Comparison of ENCODE assay signal across 2 cellular contexts in the genomic region with DNA sequence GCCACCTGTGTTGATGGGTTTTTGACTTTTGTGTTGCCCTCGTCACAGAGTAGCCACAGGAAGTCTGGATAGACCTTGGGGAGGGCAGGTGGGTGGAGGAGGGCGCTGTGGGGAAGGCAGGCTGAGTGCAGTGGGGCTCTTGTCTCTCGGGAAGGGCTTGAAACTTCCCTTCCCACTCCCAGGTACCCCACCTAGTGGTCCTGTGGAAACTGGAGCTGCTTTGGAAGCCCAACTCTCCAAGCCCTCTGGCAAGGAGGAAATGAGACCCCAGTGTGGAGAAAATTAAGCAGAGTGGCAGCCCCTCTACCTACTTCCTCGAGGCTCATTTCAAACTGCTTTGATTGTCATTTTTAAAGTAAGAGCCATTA.
TF ChIP-seq lines count a peak whose summit lies in the region.

No MANE protein-coding gene starts in this region.

TF ChIP-seq in HepG2, 621 proteins besides CTCF, POLR2A, EP300 and RAD21:
- peak; percentile 17 for TF ChIP-seq RBM22 (optimal IDR thresholded peaks at IDR 0.05; ENCODE audit: low read length)
- TF ChIP-seq, protein P1, sequence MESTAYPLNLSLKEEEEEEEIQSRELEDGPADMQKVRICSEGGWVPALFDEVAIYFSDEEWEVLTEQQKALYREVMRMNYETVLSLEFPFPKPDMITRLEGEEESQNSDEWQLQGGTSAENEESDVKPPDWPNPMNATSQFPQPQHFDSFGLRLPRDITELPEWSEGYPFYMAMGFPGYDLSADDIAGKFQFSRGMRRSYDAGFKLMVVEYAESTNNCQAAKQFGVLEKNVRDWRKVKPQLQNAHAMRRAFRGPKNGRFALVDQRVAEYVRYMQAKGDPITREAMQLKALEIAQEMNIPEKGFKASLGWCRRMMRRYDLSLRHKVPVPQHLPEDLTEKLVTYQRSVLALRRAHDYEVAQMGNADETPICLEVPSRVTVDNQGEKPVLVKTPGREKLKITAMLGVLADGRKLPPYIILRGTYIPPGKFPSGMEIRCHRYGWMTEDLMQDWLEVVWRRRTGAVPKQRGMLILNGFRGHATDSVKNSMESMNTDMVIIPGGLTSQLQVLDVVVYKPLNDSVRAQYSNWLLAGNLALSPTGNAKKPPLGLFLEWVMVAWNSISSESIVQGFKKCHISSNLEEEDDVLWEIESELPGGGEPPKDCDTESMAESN (CRISPR knock-in tag; conservative IDR thresholded peaks at IDR 0.05) = no peak
- peak; percentile 30; the same call in 1 of the 2 replicates for TF ChIP-seq POLR2G (IDR thresholded peaks at IDR 0.05; ENCODE audit: low read depth, low read length)

TF ChIP-seq in WTC11, 78 proteins besides CTCF, POLR2A, EP300 and RAD21:
- no peak for TF ChIP-seq CREB1 (CRISPR knock-in tag; IDR thresholded peaks at IDR 0.05)
- TF ChIP-seq, protein P2, sequence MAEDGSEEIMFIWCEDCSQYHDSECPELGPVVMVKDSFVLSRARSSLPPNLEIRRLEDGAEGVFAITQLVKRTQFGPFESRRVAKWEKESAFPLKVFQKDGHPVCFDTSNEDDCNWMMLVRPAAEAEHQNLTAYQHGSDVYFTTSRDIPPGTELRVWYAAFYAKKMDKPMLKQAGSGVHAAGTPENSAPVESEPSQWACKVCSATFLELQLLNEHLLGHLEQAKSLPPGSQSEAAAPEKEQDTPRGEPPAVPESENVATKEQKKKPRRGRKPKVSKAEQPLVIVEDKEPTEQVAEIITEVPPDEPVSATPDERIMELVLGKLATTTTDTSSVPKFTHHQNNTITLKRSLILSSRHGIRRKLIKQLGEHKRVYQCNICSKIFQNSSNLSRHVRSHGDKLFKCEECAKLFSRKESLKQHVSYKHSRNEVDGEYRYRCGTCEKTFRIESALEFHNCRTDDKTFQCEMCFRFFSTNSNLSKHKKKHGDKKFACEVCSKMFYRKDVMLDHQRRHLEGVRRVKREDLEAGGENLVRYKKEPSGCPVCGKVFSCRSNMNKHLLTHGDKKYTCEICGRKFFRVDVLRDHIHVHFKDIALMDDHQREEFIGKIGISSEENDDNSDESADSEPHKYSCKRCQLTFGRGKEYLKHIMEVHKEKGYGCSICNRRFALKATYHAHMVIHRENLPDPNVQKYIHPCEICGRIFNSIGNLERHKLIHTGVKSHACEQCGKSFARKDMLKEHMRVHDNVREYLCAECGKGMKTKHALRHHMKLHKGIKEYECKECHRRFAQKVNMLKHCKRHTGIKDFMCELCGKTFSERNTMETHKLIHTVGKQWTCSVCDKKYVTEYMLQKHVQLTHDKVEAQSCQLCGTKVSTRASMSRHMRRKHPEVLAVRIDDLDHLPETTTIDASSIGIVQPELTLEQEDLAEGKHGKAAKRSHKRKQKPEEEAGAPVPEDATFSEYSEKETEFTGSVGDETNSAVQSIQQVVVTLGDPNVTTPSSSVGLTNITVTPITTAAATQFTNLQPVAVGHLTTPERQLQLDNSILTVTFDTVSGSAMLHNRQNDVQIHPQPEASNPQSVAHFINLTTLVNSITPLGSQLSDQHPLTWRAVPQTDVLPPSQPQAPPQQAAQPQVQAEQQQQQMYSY (CRISPR knock-in tag; IDR thresholded peaks at IDR 0.05) = no peak
- TF ChIP-seq GABPB1 (CRISPR knock-in tag; IDR thresholded peaks at IDR 0.05) = no peak
- TF ChIP-seq, protein P3, sequence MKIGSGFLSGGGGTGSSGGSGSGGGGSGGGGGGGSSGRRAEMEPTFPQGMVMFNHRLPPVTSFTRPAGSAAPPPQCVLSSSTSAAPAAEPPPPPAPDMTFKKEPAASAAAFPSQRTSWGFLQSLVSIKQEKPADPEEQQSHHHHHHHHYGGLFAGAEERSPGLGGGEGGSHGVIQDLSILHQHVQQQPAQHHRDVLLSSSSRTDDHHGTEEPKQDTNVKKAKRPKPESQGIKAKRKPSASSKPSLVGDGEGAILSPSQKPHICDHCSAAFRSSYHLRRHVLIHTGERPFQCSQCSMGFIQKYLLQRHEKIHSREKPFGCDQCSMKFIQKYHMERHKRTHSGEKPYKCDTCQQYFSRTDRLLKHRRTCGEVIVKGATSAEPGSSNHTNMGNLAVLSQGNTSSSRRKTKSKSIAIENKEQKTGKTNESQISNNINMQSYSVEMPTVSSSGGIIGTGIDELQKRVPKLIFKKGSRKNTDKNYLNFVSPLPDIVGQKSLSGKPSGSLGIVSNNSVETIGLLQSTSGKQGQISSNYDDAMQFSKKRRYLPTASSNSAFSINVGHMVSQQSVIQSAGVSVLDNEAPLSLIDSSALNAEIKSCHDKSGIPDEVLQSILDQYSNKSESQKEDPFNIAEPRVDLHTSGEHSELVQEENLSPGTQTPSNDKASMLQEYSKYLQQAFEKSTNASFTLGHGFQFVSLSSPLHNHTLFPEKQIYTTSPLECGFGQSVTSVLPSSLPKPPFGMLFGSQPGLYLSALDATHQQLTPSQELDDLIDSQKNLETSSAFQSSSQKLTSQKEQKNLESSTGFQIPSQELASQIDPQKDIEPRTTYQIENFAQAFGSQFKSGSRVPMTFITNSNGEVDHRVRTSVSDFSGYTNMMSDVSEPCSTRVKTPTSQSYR (CRISPR knock-in tag; IDR thresholded peaks at IDR 0.05) = no peak
- TF ChIP-seq, protein P4, sequence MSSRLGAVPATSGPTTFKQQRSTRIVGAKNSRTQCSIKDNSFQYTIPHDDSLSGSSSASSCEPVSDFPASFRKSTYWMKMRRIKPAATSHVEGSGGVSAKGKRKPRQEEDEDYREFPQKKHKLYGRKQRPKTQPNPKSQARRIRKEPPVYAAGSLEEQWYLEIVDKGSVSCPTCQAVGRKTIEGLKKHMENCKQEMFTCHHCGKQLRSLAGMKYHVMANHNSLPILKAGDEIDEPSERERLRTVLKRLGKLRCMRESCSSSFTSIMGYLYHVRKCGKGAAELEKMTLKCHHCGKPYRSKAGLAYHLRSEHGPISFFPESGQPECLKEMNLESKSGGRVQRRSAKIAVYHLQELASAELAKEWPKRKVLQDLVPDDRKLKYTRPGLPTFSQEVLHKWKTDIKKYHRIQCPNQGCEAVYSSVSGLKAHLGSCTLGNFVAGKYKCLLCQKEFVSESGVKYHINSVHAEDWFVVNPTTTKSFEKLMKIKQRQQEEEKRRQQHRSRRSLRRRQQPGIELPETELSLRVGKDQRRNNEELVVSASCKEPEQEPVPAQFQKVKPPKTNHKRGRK (CRISPR knock-in tag; IDR thresholded peaks at IDR 0.05; ENCODE audit: borderline replicate concordance) = no peak
